ENCODE assay signal across 1 cellular context in genomic region chr1:32702599-32703478, GRCh38.
TF ChIP-seq lines count a peak whose summit lies in the region.

Gene SYNC, minus strand, starts transcription at chr1:32702770. Its CDS starts 110 bp downstream, at chr1:32702660.

TF ChIP-seq in GM23338, 12 proteins besides CTCF, POLR2A, EP300 and RAD21 (continued from another document):
- TF ChIP-seq ZNF331 (CRISPR knock-in tag; IDR thresholded peaks at IDR 0.05; ENCODE audit: low read depth) (no peak), CREB1 (CRISPR knock-in tag; IDR thresholded peaks at IDR 0.05; ENCODE audit: low read depth) (no peak), ZNF114 (CRISPR knock-in tag; IDR thresholded peaks at IDR 0.05) (no peak)
